In the genomic region with DNA sequence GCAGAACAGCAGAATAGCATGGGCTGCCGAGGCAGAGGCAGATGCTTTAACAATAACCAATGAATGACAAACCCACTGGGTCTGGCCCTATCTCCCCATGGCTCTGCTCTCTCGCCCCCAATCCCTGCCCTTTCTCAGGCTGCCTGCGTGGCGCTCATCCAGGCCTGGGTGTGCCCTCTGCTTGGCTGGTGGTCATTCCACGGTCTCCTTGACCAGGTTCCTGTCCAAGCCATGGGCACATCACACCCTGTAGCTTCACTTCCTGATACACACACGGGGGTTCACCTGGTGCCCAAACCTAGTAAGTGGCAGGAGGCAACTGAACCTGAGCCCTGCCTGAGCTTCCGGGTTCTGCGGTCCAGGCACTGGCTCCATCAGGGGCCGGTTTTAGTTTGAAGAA, we compare ENCODE assay signal across 1 cellular context.
TF ChIP-seq lines count a peak whose summit lies in the region.

No MANE protein-coding gene starts in this region.

TF ChIP-seq in GM23338, 12 proteins besides CTCF, POLR2A, EP300 and RAD21:
- TF ChIP-seq, protein P1, sequence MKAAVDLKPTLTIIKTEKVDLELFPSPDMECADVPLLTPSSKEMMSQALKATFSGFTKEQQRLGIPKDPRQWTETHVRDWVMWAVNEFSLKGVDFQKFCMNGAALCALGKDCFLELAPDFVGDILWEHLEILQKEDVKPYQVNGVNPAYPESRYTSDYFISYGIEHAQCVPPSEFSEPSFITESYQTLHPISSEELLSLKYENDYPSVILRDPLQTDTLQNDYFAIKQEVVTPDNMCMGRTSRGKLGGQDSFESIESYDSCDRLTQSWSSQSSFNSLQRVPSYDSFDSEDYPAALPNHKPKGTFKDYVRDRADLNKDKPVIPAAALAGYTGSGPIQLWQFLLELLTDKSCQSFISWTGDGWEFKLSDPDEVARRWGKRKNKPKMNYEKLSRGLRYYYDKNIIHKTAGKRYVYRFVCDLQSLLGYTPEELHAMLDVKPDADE (IDR thresholded peaks at IDR 0.05): no peak
- no peak for TF ChIP-seq POLR2AphosphoS5 (IDR thresholded peaks at IDR 0.05; ENCODE audit: low read depth)
- TF ChIP-seq ZNF114 (CRISPR knock-in tag; IDR thresholded peaks at IDR 0.05): no peak
- no peak for TF ChIP-seq JUNB (IDR thresholded peaks at IDR 0.05; ENCODE audit: unreplicated experiment)
- TF ChIP-seq, protein P2, sequence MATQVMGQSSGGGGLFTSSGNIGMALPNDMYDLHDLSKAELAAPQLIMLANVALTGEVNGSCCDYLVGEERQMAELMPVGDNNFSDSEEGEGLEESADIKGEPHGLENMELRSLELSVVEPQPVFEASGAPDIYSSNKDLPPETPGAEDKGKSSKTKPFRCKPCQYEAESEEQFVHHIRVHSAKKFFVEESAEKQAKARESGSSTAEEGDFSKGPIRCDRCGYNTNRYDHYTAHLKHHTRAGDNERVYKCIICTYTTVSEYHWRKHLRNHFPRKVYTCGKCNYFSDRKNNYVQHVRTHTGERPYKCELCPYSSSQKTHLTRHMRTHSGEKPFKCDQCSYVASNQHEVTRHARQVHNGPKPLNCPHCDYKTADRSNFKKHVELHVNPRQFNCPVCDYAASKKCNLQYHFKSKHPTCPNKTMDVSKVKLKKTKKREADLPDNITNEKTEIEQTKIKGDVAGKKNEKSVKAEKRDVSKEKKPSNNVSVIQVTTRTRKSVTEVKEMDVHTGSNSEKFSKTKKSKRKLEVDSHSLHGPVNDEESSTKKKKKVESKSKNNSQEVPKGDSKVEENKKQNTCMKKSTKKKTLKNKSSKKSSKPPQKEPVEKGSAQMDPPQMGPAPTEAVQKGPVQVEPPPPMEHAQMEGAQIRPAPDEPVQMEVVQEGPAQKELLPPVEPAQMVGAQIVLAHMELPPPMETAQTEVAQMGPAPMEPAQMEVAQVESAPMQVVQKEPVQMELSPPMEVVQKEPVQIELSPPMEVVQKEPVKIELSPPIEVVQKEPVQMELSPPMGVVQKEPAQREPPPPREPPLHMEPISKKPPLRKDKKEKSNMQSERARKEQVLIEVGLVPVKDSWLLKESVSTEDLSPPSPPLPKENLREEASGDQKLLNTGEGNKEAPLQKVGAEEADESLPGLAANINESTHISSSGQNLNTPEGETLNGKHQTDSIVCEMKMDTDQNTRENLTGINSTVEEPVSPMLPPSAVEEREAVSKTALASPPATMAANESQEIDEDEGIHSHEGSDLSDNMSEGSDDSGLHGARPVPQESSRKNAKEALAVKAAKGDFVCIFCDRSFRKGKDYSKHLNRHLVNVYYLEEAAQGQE (IDR thresholded peaks at IDR 0.05; ENCODE audit: unreplicated experiment): no peak
- TF ChIP-seq CREB1 (CRISPR knock-in tag; IDR thresholded peaks at IDR 0.05; ENCODE audit: low read depth): no peak
- no peak for TF ChIP-seq EZH2 (IDR thresholded peaks at IDR 0.05; ENCODE audit: low read depth, unreplicated experiment)
- no peak for TF ChIP-seq NANOG (IDR thresholded peaks at IDR 0.05; ENCODE audit: borderline replicate concordance)
- no peak for TF ChIP-seq STAT1 (IDR thresholded peaks at IDR 0.05; ENCODE audit: unreplicated experiment)
- TF ChIP-seq EZH2phosphoT487 (IDR thresholded peaks at IDR 0.05; ENCODE audit: unreplicated experiment): no peak
- TF ChIP-seq ZNF331 (CRISPR knock-in tag; IDR thresholded peaks at IDR 0.05; ENCODE audit: low read depth): no peak
- TF ChIP-seq, protein P3, sequence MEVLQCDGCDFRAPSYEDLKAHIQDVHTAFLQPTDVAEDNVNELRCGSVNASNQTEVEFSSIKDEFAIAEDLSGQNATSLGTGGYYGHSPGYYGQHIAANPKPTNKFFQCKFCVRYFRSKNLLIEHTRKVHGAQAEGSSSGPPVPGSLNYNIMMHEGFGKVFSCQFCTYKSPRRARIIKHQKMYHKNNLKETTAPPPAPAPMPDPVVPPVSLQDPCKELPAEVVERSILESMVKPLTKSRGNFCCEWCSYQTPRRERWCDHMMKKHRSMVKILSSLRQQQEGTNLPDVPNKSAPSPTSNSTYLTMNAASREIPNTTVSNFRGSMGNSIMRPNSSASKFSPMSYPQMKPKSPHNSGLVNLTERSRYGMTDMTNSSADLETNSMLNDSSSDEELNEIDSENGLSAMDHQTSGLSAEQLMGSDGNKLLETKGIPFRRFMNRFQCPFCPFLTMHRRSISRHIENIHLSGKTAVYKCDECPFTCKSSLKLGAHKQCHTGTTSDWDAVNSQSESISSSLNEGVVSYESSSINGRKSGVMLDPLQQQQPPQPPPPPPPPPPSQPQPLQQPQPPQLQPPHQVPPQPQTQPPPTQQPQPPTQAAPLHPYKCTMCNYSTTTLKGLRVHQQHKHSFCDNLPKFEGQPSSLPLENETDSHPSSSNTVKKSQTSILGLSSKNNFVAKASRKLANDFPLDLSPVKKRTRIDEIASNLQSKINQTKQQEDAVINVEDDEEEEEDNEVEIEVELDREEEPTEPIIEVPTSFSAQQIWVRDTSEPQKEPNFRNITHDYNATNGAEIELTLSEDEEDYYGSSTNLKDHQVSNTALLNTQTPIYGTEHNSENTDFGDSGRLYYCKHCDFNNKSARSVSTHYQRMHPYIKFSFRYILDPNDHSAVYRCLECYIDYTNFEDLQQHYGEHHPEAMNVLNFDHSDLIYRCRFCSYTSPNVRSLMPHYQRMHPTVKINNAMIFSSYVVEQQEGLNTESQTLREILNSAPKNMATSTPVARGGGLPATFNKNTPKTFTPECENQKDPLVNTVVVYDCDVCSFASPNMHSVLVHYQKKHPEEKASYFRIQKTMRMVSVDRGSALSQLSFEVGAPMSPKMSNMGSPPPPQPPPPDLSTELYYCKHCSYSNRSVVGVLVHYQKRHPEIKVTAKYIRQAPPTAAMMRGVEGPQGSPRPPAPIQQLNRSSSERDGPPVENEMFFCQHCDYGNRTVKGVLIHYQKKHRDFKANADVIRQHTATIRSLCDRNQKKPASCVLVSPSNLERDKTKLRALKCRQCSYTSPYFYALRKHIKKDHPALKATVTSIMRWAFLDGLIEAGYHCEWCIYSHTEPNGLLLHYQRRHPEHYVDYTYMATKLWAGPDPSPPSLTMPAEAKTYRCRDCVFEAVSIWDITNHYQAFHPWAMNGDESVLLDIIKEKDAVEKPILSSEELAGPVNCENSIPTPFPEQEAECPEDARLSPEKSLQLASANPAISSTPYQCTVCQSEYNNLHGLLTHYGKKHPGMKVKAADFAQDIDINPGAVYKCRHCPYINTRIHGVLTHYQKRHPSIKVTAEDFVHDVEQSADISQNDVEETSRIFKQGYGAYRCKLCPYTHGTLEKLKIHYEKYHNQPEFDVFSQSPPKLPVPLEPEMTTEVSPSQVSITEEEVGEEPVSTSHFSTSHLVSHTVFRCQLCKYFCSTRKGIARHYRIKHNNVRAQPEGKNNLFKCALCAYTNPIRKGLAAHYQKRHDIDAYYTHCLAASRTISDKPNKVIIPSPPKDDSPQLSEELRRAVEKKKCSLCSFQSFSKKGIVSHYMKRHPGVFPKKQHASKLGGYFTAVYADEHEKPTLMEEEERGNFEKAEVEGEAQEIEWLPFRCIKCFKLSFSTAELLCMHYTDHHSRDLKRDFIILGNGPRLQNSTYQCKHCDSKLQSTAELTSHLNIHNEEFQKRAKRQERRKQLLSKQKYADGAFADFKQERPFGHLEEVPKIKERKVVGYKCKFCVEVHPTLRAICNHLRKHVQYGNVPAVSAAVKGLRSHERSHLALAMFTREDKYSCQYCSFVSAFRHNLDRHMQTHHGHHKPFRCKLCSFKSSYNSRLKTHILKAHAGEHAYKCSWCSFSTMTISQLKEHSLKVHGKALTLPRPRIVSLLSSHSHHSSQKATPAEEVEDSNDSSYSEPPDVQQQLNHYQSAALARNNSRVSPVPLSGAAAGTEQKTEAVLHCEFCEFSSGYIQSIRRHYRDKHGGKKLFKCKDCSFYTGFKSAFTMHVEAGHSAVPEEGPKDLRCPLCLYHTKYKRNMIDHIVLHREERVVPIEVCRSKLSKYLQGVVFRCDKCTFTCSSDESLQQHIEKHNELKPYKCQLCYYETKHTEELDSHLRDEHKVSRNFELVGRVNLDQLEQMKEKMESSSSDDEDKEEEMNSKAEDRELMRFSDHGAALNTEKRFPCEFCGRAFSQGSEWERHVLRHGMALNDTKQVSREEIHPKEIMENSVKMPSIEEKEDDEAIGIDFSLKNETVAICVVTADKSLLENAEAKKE (CRISPR knock-in tag; IDR thresholded peaks at IDR 0.05): no peak
TF ChIP-seq in GM23338: peak in this region for 0.
